In the genomic region with DNA sequence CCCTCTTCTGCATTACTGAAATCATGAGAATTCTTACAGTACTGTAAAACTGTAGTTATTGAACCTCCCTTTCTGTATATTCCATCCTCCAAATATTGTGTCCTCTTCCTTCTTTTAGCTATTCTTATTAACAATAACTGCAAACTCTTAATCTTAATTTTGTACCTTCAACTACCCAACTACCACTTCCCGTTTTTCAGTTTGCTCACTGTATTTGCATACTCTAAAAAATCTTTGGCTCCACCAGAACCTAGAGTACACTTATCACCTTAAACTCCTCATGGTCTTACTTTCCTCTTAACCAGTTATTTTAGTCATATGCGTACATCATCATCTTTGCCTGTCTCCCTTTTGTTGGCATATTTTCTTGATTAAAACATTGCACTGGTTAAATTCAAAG, we compare ENCODE assay signal across 22 cellular contexts.
"Had no signal": no experiment of that assay in that cellular context is flagged by ENCODE, and none has a peak within 500 bp of the region (broad histone marks: within the 10 kb centered on the region; RNA-seq: fewer than 3 reads in every experiment).

No MANE protein-coding gene starts in this region.

- DNase-seq: dermis blood vessel endothelial cell; dorsolateral prefrontal cortex; effector CD4-positive, alpha-beta T cell; effector memory CD4-positive, alpha-beta T cell; foreskin keratinocyte; heart left ventricle; hypothalamus; immature natural killer cell; islet precursor cell; kidney; kidney glomerular epithelial cell; left colon; left ventricle myocardium inferior; lower lobe of right lung; mesenchymal stem cell; mucosa of descending colon; naive B cell had no signal

- H3K9me3 ChIP-seq: esophagus muscularis mucosa, gastroesophageal sphincter, lower lobe of right lung had no signal

- H3K4me1 ChIP-seq: esophagus muscularis mucosa, gastroesophageal sphincter, heart left ventricle, left ventricle myocardium inferior, lower lobe of right lung had no signal

- H3K36me3 ChIP-seq: esophagus muscularis mucosa, gastroesophageal sphincter, heart left ventricle, left ventricle myocardium inferior, lower lobe of right lung had no signal

- H3K27ac ChIP-seq: coronary artery, dorsolateral prefrontal cortex, esophagus muscularis mucosa, foreskin keratinocyte, gastroesophageal sphincter, heart left ventricle, hepatocyte, left ventricle myocardium inferior, lower lobe of right lung had no signal

- H3K4me2 ChIP-seq: hepatocyte had no signal

- H3K79me2 ChIP-seq: hepatocyte had no signal

- ATAC-seq: foreskin keratinocyte, gastroesophageal sphincter, heart left ventricle, left colon, left lobe of liver, lower lobe of right lung, mucosa of descending colon had no signal

- H2AFZ ChIP-seq: hepatocyte had no signal

- H3K4me3 ChIP-seq: coronary artery, dorsolateral prefrontal cortex, esophagus muscularis mucosa, gastroesophageal sphincter, heart left ventricle, hepatocyte, left ventricle myocardium inferior, lower lobe of right lung, mucosa of descending colon had no signal

- H3K27me3 ChIP-seq: dorsolateral prefrontal cortex, esophagus muscularis mucosa, foreskin keratinocyte, gastroesophageal sphincter, heart left ventricle, hepatocyte had no signal
